In genomic region chr2:145769053-145769716, GRCh38 we compare ENCODE assay signal across 1 cellular context.
TF ChIP-seq lines count a peak whose summit lies in the region.

No MANE protein-coding gene starts in this region.

TF ChIP-seq in HEK293, 187 proteins besides CTCF, POLR2A, EP300 and RAD21 (continued from another document):
- TF ChIP-seq PRDM2 (tag by site-specific recombination; IDR thresholded peaks at IDR 0.05; ENCODE audit: borderline replicate concordance) (no peak), SCRT1 (tag by site-specific recombination; IDR thresholded peaks at IDR 0.05; ENCODE audit: borderline replicate concordance) (no peak), SP7 (tag by site-specific recombination; IDR thresholded peaks at IDR 0.05) (peak; percentile 25; the same call in 1 of the 2 replicates), OSR2 (tag by site-specific recombination; IDR thresholded peaks at IDR 0.05) (peak; percentile 41; the same call in 1 of the 2 replicates), TCF7L2 (IDR thresholded peaks at IDR 0.05; ENCODE audit: borderline replicate concordance, low read depth, low read length) (0 out of 2 replicates have a peak, but pooled peaks have one; percentile 30), FEZF1 (tag by site-specific recombination; IDR thresholded peaks at IDR 0.05) (peak; percentile 43), ZIC2 (tag by site-specific recombination; IDR thresholded peaks at IDR 0.05) (no peak), GLI2 (tag by site-specific recombination; IDR thresholded peaks at IDR 0.05; ENCODE audit: borderline replicate concordance, low read depth) (no peak)
- TF ChIP-seq, protein P1, sequence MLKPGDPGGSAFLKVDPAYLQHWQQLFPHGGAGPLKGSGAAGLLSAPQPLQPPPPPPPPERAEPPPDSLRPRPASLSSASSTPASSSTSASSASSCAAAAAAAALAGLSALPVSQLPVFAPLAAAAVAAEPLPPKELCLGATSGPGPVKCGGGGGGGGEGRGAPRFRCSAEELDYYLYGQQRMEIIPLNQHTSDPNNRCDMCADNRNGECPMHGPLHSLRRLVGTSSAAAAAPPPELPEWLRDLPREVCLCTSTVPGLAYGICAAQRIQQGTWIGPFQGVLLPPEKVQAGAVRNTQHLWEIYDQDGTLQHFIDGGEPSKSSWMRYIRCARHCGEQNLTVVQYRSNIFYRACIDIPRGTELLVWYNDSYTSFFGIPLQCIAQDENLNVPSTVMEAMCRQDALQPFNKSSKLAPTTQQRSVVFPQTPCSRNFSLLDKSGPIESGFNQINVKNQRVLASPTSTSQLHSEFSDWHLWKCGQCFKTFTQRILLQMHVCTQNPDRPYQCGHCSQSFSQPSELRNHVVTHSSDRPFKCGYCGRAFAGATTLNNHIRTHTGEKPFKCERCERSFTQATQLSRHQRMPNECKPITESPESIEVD (tag by site-specific recombination; IDR thresholded peaks at IDR 0.05) = peak; percentile 61
TF ChIP-seq in HEK293: peak in this region for 7.
